8 cellular contexts compared by ENCODE assay signal in genomic region chr14:52551696-52552062, GRCh38. TPM values are rescaled to one million over a fixed set of nuclear protein-coding genes. Genes with fewer than 3 reads are reported as not detected.
DNase-seq lines count a peak whose midpoint lies in the region; ATAC-seq and TF ChIP-seq lines count a peak whose summit lies in the region.

No MANE protein-coding gene starts in this region.

- H3K27me3 Mint-ChIP-seq in progenitor cell of endocrine pancreas = no peaks in the 10 kb centered on the region

- H3K27me3 ChIP-seq in cardiac muscle cell = no peaks in the 10 kb centered on the region
- no peaks in the 10 kb centered on the region for H3K27me3 ChIP-seq in heart left ventricle

- H3K36me3 ChIP-seq in cardiac muscle cell = no peaks in the 10 kb centered on the region
- no peaks in the 10 kb centered on the region for H3K36me3 ChIP-seq in heart left ventricle

- peak overlapping the region; percentile 94 for H3K27ac ChIP-seq in cardiac muscle cell
- peak overlapping the region in 11 of 12 donors; percentile 53 to 92 (median 80) for H3K27ac ChIP-seq in heart left ventricle

- peaks cover 0 to 8% of the 10 kb centered on the region in 2 donors for H3K36me3 Mint-ChIP-seq in activated naive CD4-positive, alpha-beta T cell treated with anti-CD3 and anti-CD28 coated beads, Interleukin-2, amount 50 U/mL, for 72 hours
- H3K36me3 Mint-ChIP-seq in progenitor cell of endocrine pancreas (ENCODE audit: insufficient read depth) = peaks cover 3% of the 10 kb centered on the region

- no peaks in the 10 kb centered on the region for H3K9me3 ChIP-seq in cardiac muscle cell (ENCODE audit: low read depth)
- H3K9me3 ChIP-seq in heart left ventricle = no peaks in the 10 kb centered on the region

- peaks cover 33% of the 10 kb centered on the region for H3K4me1 Mint-ChIP-seq in progenitor cell of endocrine pancreas (ENCODE audit: low read depth)

- intact Hi-C loops in cardiac septum (cut with DNase I) = loop anchor here (5.0 kb wide), 2 partner anchors 146 to 241 kb away; partner anchors contain the start of genes ERO1A and GNPNAT1
- intact Hi-C loops in heart left ventricle (cut with DNase I) = loop anchor here in 7 of 10 donors (2.0 to 10.0 kb wide), 6 partner anchors 141 to 241 kb away; partner anchors contain the start of genes ERO1A (in 3 of the 7), PSMC6 (in 3 of the 7) and GNPNAT1 (in 1 of the 7)

- WGBS in heart left ventricle, 4 donors = 0 to 1% (median 0%) methylated on average over 8 of the region's 8 CpGs

- no peaks in the 10 kb centered on the region for H3K9me3 Mint-ChIP-seq in activated naive CD4-positive, alpha-beta T cell treated with anti-CD3 and anti-CD28 coated beads, Interleukin-2, amount 50 U/mL, for 72 hours
- H3K9me3 Mint-ChIP-seq in progenitor cell of endocrine pancreas (ENCODE audit: low read depth) = no peaks in the 10 kb centered on the region

- ATAC-seq in activated naive CD4-positive, alpha-beta T cell treated with anti-CD3 and anti-CD28 coated beads, Interleukin-2, amount 50 U/mL, for 72 hours = no peak
- peak in 1 of 4 donors; percentile 25 for ATAC-seq in heart left ventricle

- H3K27ac Mint-ChIP-seq in activated naive CD4-positive, alpha-beta T cell treated with anti-CD3 and anti-CD28 coated beads, Interleukin-2, amount 50 U/mL, for 72 hours = peak overlapping the region; percentile 95 to 97
- H3K27ac Mint-ChIP-seq in progenitor cell of endocrine pancreas = peak overlapping the region; percentile 93

- DNase-seq in cardiac muscle cell (ENCODE audit: low read depth in 1 of 2, low spot score in 1 of 2) = peak; percentile 42 to 53
- no peak for DNase-seq in cardiac septum (ENCODE audit: low spot score)
- peak; percentile 18 to 51 for DNase-seq in NCI-H2081 (lab: John Stamatoyannopoulos, UW)
- DNase-seq in activated naive CD4-positive, alpha-beta T cell treated with anti-CD3 and anti-CD28 coated beads, Interleukin-2, amount 50 U/mL, for 72 hours (ENCODE audit: low spot score in 2 of 2) = no peak
- DNase-seq in heart left ventricle = no peak
- no peak for DNase-seq in progenitor cell of endocrine pancreas (ENCODE audit: low spot score, unreplicated experiment)
- DNase-seq in stimulated activated CD4-positive, alpha-beta T cell treated with anti-CD3 and anti-CD28 coated beads, Interleukin-2, amount 100 ng/mL, for 48 hours = no peak
- no peak for DNase-seq in H4 (ENCODE audit: low spot score)

- no peaks in the 10 kb centered on the region for H3K4me1 ChIP-seq in cardiac muscle cell (ENCODE audit: low read depth)
- H3K4me1 ChIP-seq in heart left ventricle = peaks cover 0 to 34% (median 20%) of the 10 kb centered on the region in 12 donors

- peak overlapping the region; percentile 77 for H3K4me3 Mint-ChIP-seq in progenitor cell of endocrine pancreas (ENCODE audit: low read depth)

- H3K4me3 ChIP-seq in cardiac muscle cell (peak overlapping the region; percentile 51), heart left ventricle (peak overlapping the region; percentile 64 to 91 (median 78))

- TF ChIP-seq POLR2A in heart left ventricle (IDR thresholded peaks at IDR 0.05) = no peak

- peak; percentile 48 for TF ChIP-seq CTCF in cardiac muscle cell (IDR thresholded peaks at IDR 0.05; ENCODE audit: low read depth, low read length)
- TF ChIP-seq CTCF in heart left ventricle (IDR thresholded peaks at IDR 0.05) = peak in 3 of 12 donors; percentile 11 to 30 (median 15)
- TF ChIP-seq CTCF in progenitor cell of endocrine pancreas (IDR thresholded peaks at IDR 0.05; ENCODE audit: unreplicated experiment) = peak; percentile 34

RNA-seq across cellular contexts. Expression of gene TXNDC16, which starts 0.6 kb away (rescaled TPM):
- total RNA-seq in cardiac muscle cell (4.7 and 7.8 TPM in 2 replicates), cardiac septum (3.4 TPM), heart left ventricle (1 to 10 TPM; 3.4 to 7.1 (median 4.1) TPM), progenitor cell of endocrine pancreas (18.9 and 25.0 TPM in 2 replicates)
- polyA plus RNA-seq in cardiac muscle cell (6.9 and 10.7 TPM in 2 replicates), heart left ventricle (1 to 10 TPM in 1 of 2 donors, under 1 TPM in 1; 0.72 to 2.3 TPM)
- total RNA-seq in activated naive CD4-positive, alpha-beta T cell treated with anti-CD3 and anti-CD28 coated beads, Interleukin-2, amount 50 U/mL, for 72 hours = 10 to 100 TPM in 1 of 2 donors, 1 to 10 TPM in 1; 7.0 to 12.0 TPM
- total RNA-seq in H4 (2014; rRNA removed; shearing (Covaris generic)) = 3.9 and 5.0 TPM in 2 replicates

RNA-seq across cellular contexts. Expression of gene GPR137C, which starts 1.0 kb away (rescaled TPM):
- total RNA-seq in cardiac muscle cell (1.4 and 1.7 TPM in 2 replicates), cardiac septum (1.5 TPM), heart left ventricle (1 to 10 TPM in 5 of 9 donors, under 1 TPM in 4; 0.67 to 1.9 (median 1.1) TPM), progenitor cell of endocrine pancreas (8.7 and 10.1 TPM in 2 replicates)
- polyA plus RNA-seq in cardiac muscle cell (1.1 and 2.7 TPM in 2 replicates), heart left ventricle (1 to 10 TPM in 1 of 2 donors, under 1 TPM in 1; 0.61 to 1.4 TPM)
- under 1 TPM; 0.27 to 0.51 TPM for total RNA-seq in activated naive CD4-positive, alpha-beta T cell treated with anti-CD3 and anti-CD28 coated beads, Interleukin-2, amount 50 U/mL, for 72 hours
- 0.49 and 0.89 TPM in 2 replicates for total RNA-seq in H4 (2014; rRNA removed; shearing (Covaris generic))

Comparison
In these comparisons a context has a peak if more than half of its experiments do, and no peak if none do; other contexts are left out.
1. DNase-seq: peak in cardiac muscle cell (2 of 2) and NCI-H2081 (2 of 2); none in cardiac septum (single experiment), activated naive CD4-positive, alpha-beta T cell treated with anti-CD3 and anti-CD28 coated beads, Interleukin-2, amount 50 U/mL, for 72 hours (0 of 2), heart left ventricle (0 of 5), progenitor cell of endocrine pancreas (single experiment), stimulated activated CD4-positive, alpha-beta T cell treated with anti-CD3 and anti-CD28 coated beads, Interleukin-2, amount 100 ng/mL, for 48 hours (0 of 2) and H4 (single experiment).